Comparison of ENCODE assay signal across 24 cellular contexts in the genomic region with DNA sequence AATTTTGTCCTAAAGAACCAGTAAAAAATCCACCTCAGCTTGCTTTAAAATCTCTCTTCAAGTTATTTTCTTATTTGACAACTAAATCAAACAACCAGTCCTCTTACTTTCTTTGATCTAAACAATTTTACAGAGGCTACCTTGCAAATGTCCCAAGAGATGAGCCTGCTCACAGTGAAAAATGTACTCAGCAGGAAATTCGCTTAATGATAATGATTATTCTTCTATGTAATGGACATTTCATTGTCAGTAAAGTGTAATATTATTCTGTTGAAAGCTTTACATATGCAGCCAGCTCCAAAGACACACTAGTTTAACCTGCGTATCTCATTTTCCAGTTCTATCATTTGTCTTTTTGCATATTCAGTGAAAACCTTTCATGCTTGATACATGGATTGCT.
DNase-seq lines count a peak whose midpoint lies in the region; ATAC-seq, FAIRE-seq and TF ChIP-seq lines count a peak whose summit lies in the region.
"Had no signal": no experiment of that assay in that cellular context is flagged by ENCODE, and none has a peak within 500 bp of the region (broad histone marks: within the 10 kb centered on the region; RNA-seq: fewer than 3 reads in every experiment).

No MANE protein-coding gene starts in this region.

- H3K4me1 ChIP-seq in Panc1 (ENCODE audit: control insufficient read depth, insufficient read depth, low read length): peaks cover under 1% of the 10 kb centered on the region; the same call in 1 of the 2 replicates
- H3K4me1 ChIP-seq in kidney (ENCODE audit: control insufficient read depth in 1 of 2, insufficient read depth in 1 of 2, low read depth in 1 of 2, low read length in 2 of 2): no peaks in the 10 kb centered on the region
- H3K4me1 ChIP-seq: BE2C, BLaER1 had no signal

- no peak overlapping the region for H3K9ac ChIP-seq in kidney (ENCODE audit: low read length in 2 of 2)
- H3K9ac ChIP-seq: BLaER1 had no signal

- H3K4me3 ChIP-seq in Panc1 (ENCODE audit: low read depth in 2 of 2, low read length in 2 of 2) (no peak overlapping the region), kidney (ENCODE audit: low read length in 2 of 2) (no peak overlapping the region)
- H3K4me3 ChIP-seq: BLaER1, GM12878 had no signal

- TF ChIP-seq CTCF in Panc1 (IDR thresholded peaks at IDR 0.05): no peak
- no peak for TF ChIP-seq CTCF in kidney (IDR thresholded peaks at IDR 0.05; ENCODE audit: borderline replicate concordance, extremely low read depth, insufficient read depth)
- TF ChIP-seq CTCF in GM13977 (IDR thresholded peaks at IDR 0.05; ENCODE audit: extremely low read depth, insufficient read depth, missing control alignments): no peak

- H3K9me3 ChIP-seq in Panc1 (ENCODE audit: control insufficient read depth, insufficient read depth, low read depth, low read length): no peaks in the 10 kb centered on the region
- H3K9me3 ChIP-seq in kidney (ENCODE audit: control insufficient read depth in 1 of 2, low read length in 2 of 2): no peaks in the 10 kb centered on the region
- H3K9me3 ChIP-seq: BE2C, BLaER1 had no signal

- no peak for FAIRE-seq in kidney (lab: Jason Lieb, UNC)
- FAIRE-seq: GM12878, GM12892, GM19239 had no signal

- POLR2A ChIA-PET in Panc1 (lab: Charles Lee): no interaction called here

- CTCF ChIA-PET in Panc1 (lab: Charles Lee): no interaction called here

- H3K27ac ChIP-seq in Panc1 (ENCODE audit: low read length): peak overlapping the region; percentile 5; the same call in 1 of the 2 replicates
- H3K27ac ChIP-seq in kidney (ENCODE audit: low read depth in 2 of 2, low read length in 2 of 2): no peak overlapping the region
- H3K27ac ChIP-seq: BLaER1 had no signal

- no peaks in the 10 kb centered on the region for H3K27me3 ChIP-seq in Panc1 (ENCODE audit: control insufficient read depth, insufficient read depth, low read length)
- H3K27me3 ChIP-seq: BE2C, BLaER1 had no signal

- DNase-seq in NCI-H526 treated with DMSO at 0.1 percent for 48 hours (lab: John Stamatoyannopoulos, UW) (peak; percentile 15), Panc1 (ENCODE audit: low read depth, low spot score) (no peak), kidney (no peak), NCI-H1417 treated with DMSO at 0.1 percent for 48 hours (lab: John Stamatoyannopoulos, UW) (no peak), GM13977 (ENCODE audit: low spot score) (no peak)
- DNase-seq: 8988T; ACHN; BE2C; C1 segment of cervical spinal cord; CD4-positive, alpha-beta memory T cell; CD4-positive, CD25-positive, alpha-beta regulatory T cell; CD8-positive, alpha-beta memory T cell; COR-L47; DMS 273 treated with DMSO at 0.1 percent for 48 hours; DMS153; DMS53; DMS79; DND-41; EL; GDM1 had no signal

- ATAC-seq in Panc1: no peak
- ATAC-seq: GM12878 had no signal

- intact Hi-C loops in Panc1 (cut with micrococcal nuclease; ENCODE audit: unreplicated experiment) (no loop called here), kidney (cut with DNase I) (no loop called here)

- H3K36me3 ChIP-seq in Panc1 (ENCODE audit: control insufficient read depth, insufficient read depth, low read length) (no peaks in the 10 kb centered on the region), kidney (ENCODE audit: control insufficient read depth in 1 of 2, insufficient read depth in 2 of 2, low read length in 2 of 2) (no peaks in the 10 kb centered on the region)
- H3K36me3 ChIP-seq: BE2C, BLaER1 had no signal

- in situ Hi-C loops in Panc1 (cut with HindIII; ENCODE audit: low pct_unique_long_range_greater_than_20kb, low sequenced_read_pairs) (no loop called here), GM13977 (cut with MboI; ENCODE audit: low pct_unique_long_range_greater_than_20kb, low sequenced_read_pairs, unreplicated experiment) (no loop called here)

- no TSS peak for BruUV-seq in Panc1 (replicated peaks; lab: Mats Ljungman, UMichigan)
